Comparison of ENCODE assay signal across 1 cellular context in the genomic region with DNA sequence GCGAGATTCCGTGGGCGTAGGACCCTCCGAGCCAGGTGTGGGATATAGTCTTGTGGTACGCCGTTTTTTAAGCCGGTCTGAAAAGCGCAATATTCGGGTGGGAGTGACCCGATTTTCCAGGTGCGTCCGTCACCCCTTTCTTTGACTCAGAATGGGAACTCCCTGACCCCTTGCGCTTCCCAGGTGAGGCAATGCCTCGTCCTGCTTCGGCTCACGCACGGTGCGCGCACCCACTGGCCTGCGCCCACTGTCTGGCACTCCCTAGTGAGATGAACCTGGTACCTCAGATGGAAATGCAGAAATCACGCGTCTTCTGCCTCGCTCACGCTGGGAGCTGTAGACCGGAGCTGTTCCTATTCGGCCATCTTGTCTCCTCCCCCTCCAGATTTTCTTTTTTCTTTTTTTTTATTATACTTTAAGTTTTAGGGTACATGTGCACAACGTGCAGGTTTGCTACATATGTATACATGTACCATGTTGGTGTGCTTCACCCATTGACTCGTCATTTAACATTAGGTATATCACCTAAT.
TF ChIP-seq lines count a peak whose summit lies in the region.

No MANE protein-coding gene starts in this region.

TF ChIP-seq in K562, 482 proteins besides CTCF, POLR2A, EP300 and RAD21:
- TF ChIP-seq PRDM10 (IDR thresholded peaks at IDR 0.05; ENCODE audit: partially characterized antibody) (peak; percentile 73), NFRKB (IDR thresholded peaks at IDR 0.05; ENCODE audit: low read depth) (peak; percentile 86; the same call in 1 of the 2 replicates), POLR2G (IDR thresholded peaks at IDR 0.05; ENCODE audit: low read depth, low read length) (0 out of 2 replicates have a peak, but pooled peaks have one; percentile 27), RBFOX2 (IDR thresholded peaks at IDR 0.05; ENCODE audit: low read depth, low read length) (peak; percentile 45; the same call in 1 of the 2 replicates), EP400 (IDR thresholded peaks at IDR 0.05) (peak; percentile 37; the same call in 1 of the 2 replicates), TAF7 (tag; IDR thresholded peaks at IDR 0.05) (0 out of 2 replicates have a peak, but pooled peaks have one; percentile 36), YY1 (IDR thresholded peaks at IDR 0.05; ENCODE audit: borderline replicate concordance in 1 of 3, control insufficient read depth in 1 of 3, extremely low read depth in 1 of 3, insufficient read depth in 3 of 3, insufficient read length in 1 of 3, insufficient replicate concordance in 2 of 3, low read depth in 1 of 3, low read length in 2 of 3) (peak in 2 of 3 experiments; percentile 6 to 62)
- TF ChIP-seq, protein P1, sequence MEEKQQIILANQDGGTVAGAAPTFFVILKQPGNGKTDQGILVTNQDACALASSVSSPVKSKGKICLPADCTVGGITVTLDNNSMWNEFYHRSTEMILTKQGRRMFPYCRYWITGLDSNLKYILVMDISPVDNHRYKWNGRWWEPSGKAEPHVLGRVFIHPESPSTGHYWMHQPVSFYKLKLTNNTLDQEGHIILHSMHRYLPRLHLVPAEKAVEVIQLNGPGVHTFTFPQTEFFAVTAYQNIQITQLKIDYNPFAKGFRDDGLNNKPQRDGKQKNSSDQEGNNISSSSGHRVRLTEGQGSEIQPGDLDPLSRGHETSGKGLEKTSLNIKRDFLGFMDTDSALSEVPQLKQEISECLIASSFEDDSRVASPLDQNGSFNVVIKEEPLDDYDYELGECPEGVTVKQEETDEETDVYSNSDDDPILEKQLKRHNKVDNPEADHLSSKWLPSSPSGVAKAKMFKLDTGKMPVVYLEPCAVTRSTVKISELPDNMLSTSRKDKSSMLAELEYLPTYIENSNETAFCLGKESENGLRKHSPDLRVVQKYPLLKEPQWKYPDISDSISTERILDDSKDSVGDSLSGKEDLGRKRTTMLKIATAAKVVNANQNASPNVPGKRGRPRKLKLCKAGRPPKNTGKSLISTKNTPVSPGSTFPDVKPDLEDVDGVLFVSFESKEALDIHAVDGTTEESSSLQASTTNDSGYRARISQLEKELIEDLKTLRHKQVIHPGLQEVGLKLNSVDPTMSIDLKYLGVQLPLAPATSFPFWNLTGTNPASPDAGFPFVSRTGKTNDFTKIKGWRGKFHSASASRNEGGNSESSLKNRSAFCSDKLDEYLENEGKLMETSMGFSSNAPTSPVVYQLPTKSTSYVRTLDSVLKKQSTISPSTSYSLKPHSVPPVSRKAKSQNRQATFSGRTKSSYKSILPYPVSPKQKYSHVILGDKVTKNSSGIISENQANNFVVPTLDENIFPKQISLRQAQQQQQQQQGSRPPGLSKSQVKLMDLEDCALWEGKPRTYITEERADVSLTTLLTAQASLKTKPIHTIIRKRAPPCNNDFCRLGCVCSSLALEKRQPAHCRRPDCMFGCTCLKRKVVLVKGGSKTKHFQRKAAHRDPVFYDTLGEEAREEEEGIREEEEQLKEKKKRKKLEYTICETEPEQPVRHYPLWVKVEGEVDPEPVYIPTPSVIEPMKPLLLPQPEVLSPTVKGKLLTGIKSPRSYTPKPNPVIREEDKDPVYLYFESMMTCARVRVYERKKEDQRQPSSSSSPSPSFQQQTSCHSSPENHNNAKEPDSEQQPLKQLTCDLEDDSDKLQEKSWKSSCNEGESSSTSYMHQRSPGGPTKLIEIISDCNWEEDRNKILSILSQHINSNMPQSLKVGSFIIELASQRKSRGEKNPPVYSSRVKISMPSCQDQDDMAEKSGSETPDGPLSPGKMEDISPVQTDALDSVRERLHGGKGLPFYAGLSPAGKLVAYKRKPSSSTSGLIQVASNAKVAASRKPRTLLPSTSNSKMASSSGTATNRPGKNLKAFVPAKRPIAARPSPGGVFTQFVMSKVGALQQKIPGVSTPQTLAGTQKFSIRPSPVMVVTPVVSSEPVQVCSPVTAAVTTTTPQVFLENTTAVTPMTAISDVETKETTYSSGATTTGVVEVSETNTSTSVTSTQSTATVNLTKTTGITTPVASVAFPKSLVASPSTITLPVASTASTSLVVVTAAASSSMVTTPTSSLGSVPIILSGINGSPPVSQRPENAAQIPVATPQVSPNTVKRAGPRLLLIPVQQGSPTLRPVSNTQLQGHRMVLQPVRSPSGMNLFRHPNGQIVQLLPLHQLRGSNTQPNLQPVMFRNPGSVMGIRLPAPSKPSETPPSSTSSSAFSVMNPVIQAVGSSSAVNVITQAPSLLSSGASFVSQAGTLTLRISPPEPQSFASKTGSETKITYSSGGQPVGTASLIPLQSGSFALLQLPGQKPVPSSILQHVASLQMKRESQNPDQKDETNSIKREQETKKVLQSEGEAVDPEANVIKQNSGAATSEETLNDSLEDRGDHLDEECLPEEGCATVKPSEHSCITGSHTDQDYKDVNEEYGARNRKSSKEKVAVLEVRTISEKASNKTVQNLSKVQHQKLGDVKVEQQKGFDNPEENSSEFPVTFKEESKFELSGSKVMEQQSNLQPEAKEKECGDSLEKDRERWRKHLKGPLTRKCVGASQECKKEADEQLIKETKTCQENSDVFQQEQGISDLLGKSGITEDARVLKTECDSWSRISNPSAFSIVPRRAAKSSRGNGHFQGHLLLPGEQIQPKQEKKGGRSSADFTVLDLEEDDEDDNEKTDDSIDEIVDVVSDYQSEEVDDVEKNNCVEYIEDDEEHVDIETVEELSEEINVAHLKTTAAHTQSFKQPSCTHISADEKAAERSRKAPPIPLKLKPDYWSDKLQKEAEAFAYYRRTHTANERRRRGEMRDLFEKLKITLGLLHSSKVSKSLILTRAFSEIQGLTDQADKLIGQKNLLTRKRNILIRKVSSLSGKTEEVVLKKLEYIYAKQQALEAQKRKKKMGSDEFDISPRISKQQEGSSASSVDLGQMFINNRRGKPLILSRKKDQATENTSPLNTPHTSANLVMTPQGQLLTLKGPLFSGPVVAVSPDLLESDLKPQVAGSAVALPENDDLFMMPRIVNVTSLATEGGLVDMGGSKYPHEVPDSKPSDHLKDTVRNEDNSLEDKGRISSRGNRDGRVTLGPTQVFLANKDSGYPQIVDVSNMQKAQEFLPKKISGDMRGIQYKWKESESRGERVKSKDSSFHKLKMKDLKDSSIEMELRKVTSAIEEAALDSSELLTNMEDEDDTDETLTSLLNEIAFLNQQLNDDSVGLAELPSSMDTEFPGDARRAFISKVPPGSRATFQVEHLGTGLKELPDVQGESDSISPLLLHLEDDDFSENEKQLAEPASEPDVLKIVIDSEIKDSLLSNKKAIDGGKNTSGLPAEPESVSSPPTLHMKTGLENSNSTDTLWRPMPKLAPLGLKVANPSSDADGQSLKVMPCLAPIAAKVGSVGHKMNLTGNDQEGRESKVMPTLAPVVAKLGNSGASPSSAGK (IDR thresholded peaks at IDR 0.05): peak; percentile 29; the same call in 1 of the 2 replicates
